In the genomic region with DNA sequence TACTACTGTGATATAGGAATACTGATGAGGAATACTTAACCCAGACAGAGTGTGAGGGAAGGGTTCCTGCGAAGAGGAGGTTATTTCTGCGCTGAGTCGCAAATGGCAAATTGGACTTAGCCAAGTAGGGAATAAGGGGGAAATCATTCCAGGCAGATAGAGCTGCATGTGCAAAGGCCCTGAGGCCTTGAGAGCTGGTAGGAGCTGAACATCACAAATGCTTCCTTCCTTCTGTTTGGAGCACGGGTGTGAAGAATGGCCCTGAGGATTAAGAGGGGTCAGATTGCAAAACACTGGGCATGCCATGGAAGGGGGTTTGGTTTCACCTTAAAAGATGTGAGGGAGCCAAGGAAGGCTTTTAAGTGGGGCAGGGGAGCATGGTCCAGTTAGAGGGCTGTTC, we compare ENCODE assay signal across 13 cellular contexts. TPM values are rescaled to one million over a fixed set of nuclear protein-coding genes. Genes with fewer than 3 reads are reported as not detected.
DNase-seq lines count a peak whose midpoint lies in the region; ATAC-seq, FAIRE-seq and TF ChIP-seq lines count a peak whose summit lies in the region.
"Had no signal": no experiment of that assay in that cellular context is flagged by ENCODE, and none has a peak within 500 bp of the region (broad histone marks: within the 10 kb centered on the region; RNA-seq: fewer than 3 reads in every experiment).

No MANE protein-coding gene starts in this region.

- TF ChIP-seq POLR2A in transverse colon (IDR thresholded peaks at IDR 0.05), result no peak

- H3K4me3 ChIP-seq in DND-41 (ENCODE audit: low read depth in 1 of 2, low read length in 2 of 2), result peak overlapping the region in 1 of 2 experiments; percentile 5; a peak in 2 of 4 replicates
- peak overlapping the region; percentile 44; the same call in 1 of the 2 replicates for H3K4me3 ChIP-seq in HUES64 (ENCODE audit: low read length)
- H3K4me3 ChIP-seq in astrocyte (ENCODE audit: insufficient read depth, low read depth, low read length), result no peak overlapping the region
- no peak overlapping the region for H3K4me3 ChIP-seq in transverse colon
- H3K4me3 ChIP-seq: pancreas had no signal

- H3K27ac ChIP-seq in DND-41 (ENCODE audit: low read length) (peak overlapping the region; percentile 78), HUES64 (ENCODE audit: low read depth, low read length) (peak overlapping the region; percentile 82; the same call in 1 of the 2 replicates), astrocyte (ENCODE audit: low read depth, low read length) (peak overlapping the region; percentile 3), transverse colon (no peak overlapping the region)
- H3K27ac ChIP-seq: pancreas, VCaP had no signal

- peak overlapping the region; percentile 57 for H3K4me2 ChIP-seq in DND-41 (ENCODE audit: insufficient read depth, low read length)
- H3K4me2 ChIP-seq in astrocyte (ENCODE audit: low read length), result peak overlapping the region; percentile 78

- 68% methylated on average over 4 of the region's 4 CpGs for WGBS in HUES64
- 78 to 96% methylated on average over 1 to 4 of the region's 4 CpGs for WGBS in transverse colon (ENCODE audit: low coverage in 1 of 2), 2 donors

- no peaks in the 10 kb centered on the region for H4K20me1 ChIP-seq in DND-41 (ENCODE audit: insufficient read depth, low read length)
- peaks cover 2% of the 10 kb centered on the region for H4K20me1 ChIP-seq in astrocyte (ENCODE audit: insufficient read depth, low read length)

- H2AFZ ChIP-seq in DND-41 (ENCODE audit: low read depth, low read length), result no peak overlapping the region; the same call in 1 of the 2 replicates
- no peak overlapping the region for H2AFZ ChIP-seq in astrocyte (ENCODE audit: low read depth, low read length)

- ATAC-seq in DND-41 (ENCODE audit: insufficient read depth, low read depth), result no peak
- ATAC-seq: left lobe of liver, pancreas had no signal

- no peaks in the 10 kb centered on the region for H3K9me3 ChIP-seq in DND-41 (ENCODE audit: insufficient read depth, low read length, severe bottlenecking)
- no peaks in the 10 kb centered on the region for H3K9me3 ChIP-seq in HUES64 (ENCODE audit: insufficient read depth, low read depth, low read length)
- H3K9me3 ChIP-seq in astrocyte (ENCODE audit: insufficient read depth, low read depth, low read length), result no peaks in the 10 kb centered on the region
- H3K9me3 ChIP-seq in transverse colon, result no peaks in the 10 kb centered on the region
- H3K9me3 ChIP-seq: pancreas had no signal

- H3K27me3 Mint-ChIP-seq in astrocyte (ENCODE audit: low read depth, unreplicated experiment) (no peaks in the 10 kb centered on the region), nephron (ENCODE audit: low read depth) (no peaks in the 10 kb centered on the region)

- H3K36me3 ChIP-seq in DND-41 (ENCODE audit: insufficient read depth, low read length) (no peaks in the 10 kb centered on the region), HUES64 (ENCODE audit: insufficient read depth, low read length) (no peaks in the 10 kb centered on the region), astrocyte (ENCODE audit: insufficient read depth, low read length) (no peaks in the 10 kb centered on the region), transverse colon (no peaks in the 10 kb centered on the region)
- H3K36me3 ChIP-seq: pancreas had no signal

- H3K9ac ChIP-seq in DND-41 (ENCODE audit: low read depth, low read length) (peak overlapping the region; percentile 43), HUES64 (ENCODE audit: low read depth, low read length) (no peak overlapping the region), astrocyte (ENCODE audit: low read length) (no peak overlapping the region)

- H3K27ac Mint-ChIP-seq in astrocyte (ENCODE audit: unreplicated experiment) (peak overlapping the region; percentile 98), nephron (peak overlapping the region; percentile 53 to 89 (median 81))

- H3K9me3 Mint-ChIP-seq in astrocyte (ENCODE audit: unreplicated experiment) (no peaks in the 10 kb centered on the region), nephron (no peaks in the 10 kb centered on the region)

- peaks cover 80% of the 10 kb centered on the region for H3K4me1 Mint-ChIP-seq in astrocyte (ENCODE audit: low read depth, unreplicated experiment)
- peaks cover 90% of the 10 kb centered on the region for H3K4me1 Mint-ChIP-seq in nephron

- H3K4me3 Mint-ChIP-seq in astrocyte (ENCODE audit: unreplicated experiment) (peak overlapping the region; percentile 58), nephron (peak overlapping the region; percentile 7 to 52 (median 26))

- FAIRE-seq in astrocyte (lab: Jason Lieb, UNC), result no peak
- FAIRE-seq: colon, pancreas had no signal

- TF ChIP-seq EP300 in transverse colon (IDR thresholded peaks at IDR 0.05; ENCODE audit: low read depth), result no peak

- in situ Hi-C loops in transverse colon (cut with MboI; ENCODE audit: low pct_ligation_motif_present in 1 of 4, low pct_unique_long_range_greater_than_20kb in 1 of 4, low sequenced_read_pairs in 3 of 4), result no loop called here

- no peaks in the 10 kb centered on the region for H3K36me3 Mint-ChIP-seq in astrocyte (ENCODE audit: low read depth, unreplicated experiment)
- H3K36me3 Mint-ChIP-seq in nephron (ENCODE audit: low read depth), result no peaks in the 10 kb centered on the region

- H3K27me3 ChIP-seq in DND-41 (ENCODE audit: insufficient read depth, low read length, poor library complexity) (no peaks in the 10 kb centered on the region), HUES64 (ENCODE audit: insufficient read depth, low read length) (peaks cover 74% of the 10 kb centered on the region), astrocyte (ENCODE audit: insufficient read depth, low read length) (no peaks in the 10 kb centered on the region), transverse colon (no peaks in the 10 kb centered on the region)
- H3K27me3 ChIP-seq: pancreas had no signal

- no peak for TF ChIP-seq CTCF in DND-41 (IDR thresholded peaks at IDR 0.05; ENCODE audit: borderline replicate concordance, extremely low read depth, low read length, poor library complexity, severe bottlenecking)
- TF ChIP-seq CTCF in astrocyte (IDR thresholded peaks at IDR 0.05; ENCODE audit: insufficient read depth, low read depth, low read length), result no peak
- no peak for TF ChIP-seq CTCF in nephron (IDR thresholded peaks at IDR 0.05; ENCODE audit: unreplicated experiment in 3 of 3)
- no peak for TF ChIP-seq CTCF in transverse colon (IDR thresholded peaks at IDR 0.05)

- intact Hi-C loops in transverse colon (cut with DNase I; ENCODE audit: low total_unique reads), result no loop called here

- no peak for DNase-seq in DND-41
- no peak for DNase-seq in astrocyte (ENCODE audit: low read depth)
- DNase-seq in NCI-H2107 treated with DMSO at 0.1 percent for 48 hours (lab: John Stamatoyannopoulos, UW; ENCODE audit: unreplicated experiment), result no peak
- DNase-seq in activated CD4-positive, CD25-positive, alpha-beta regulatory T cell treated with anti-CD3 and anti-CD28 coated beads, Interleukin-2, amount 50 U/mL, for 72 hours, result no peak
- DNase-seq in transverse colon, result no peak
- DNase-seq: activated gamma-delta T cell treated with Interleukin-2 at 50 U/mL for 16 hours, Calu3, pancreas had no signal

- H3K4me1 ChIP-seq in DND-41 (ENCODE audit: insufficient read depth, low read length) (peaks cover 96% of the 10 kb centered on the region), HUES64 (ENCODE audit: insufficient read depth, low read length) (peaks cover 75% of the 10 kb centered on the region), astrocyte (ENCODE audit: insufficient read depth, low read length) (peaks cover 68% of the 10 kb centered on the region), transverse colon (peaks cover 6 to 47% (median 37%) of the 10 kb centered on the region in 4 donors)

- H3K79me2 ChIP-seq in DND-41 (ENCODE audit: insufficient read depth, low read length), result peaks cover 7% of the 10 kb centered on the region
- no peaks in the 10 kb centered on the region for H3K79me2 ChIP-seq in astrocyte (ENCODE audit: insufficient read depth, low read length)

RNA-seq across cellular contexts. Expression of gene IER5, which starts 12.4 kb away (rescaled TPM):
- polyA plus RNA-seq in HUES64 (2013, experiment 1 of 2), result 5.6 TPM
- 7.2 TPM for polyA plus RNA-seq in HUES64 (2013, experiment 2 of 2)
- 23.2 and 28.3 TPM in 2 replicates for total RNA-seq in astrocyte
- total RNA-seq in transverse colon, result 10 to 100 TPM; 12.1 to 40.3 (median 16.5) TPM

Comparison
In these comparisons a context has a peak if more than half of its experiments do, and no peak if none do; other contexts are left out.
1. H3K27ac ChIP-seq: peak in DND-41 (single experiment), HUES64 (single experiment) and astrocyte (single experiment); none in transverse colon (0 of 4).